Comparison of ENCODE assay signal across 8 cellular contexts in genomic region chr2:211157856-211158463, GRCh38.
DNase-seq lines count a peak whose midpoint lies in the region; ATAC-seq, FAIRE-seq and TF ChIP-seq lines count a peak whose summit lies in the region.

No MANE protein-coding gene starts in this region.

- H3K4me1 ChIP-seq in Panc1 (ENCODE audit: control insufficient read depth, insufficient read depth, low read length), result no peaks in the 10 kb centered on the region
- no peaks in the 10 kb centered on the region for H3K4me1 ChIP-seq in neutrophil (ENCODE audit: control insufficient read depth in 1 of 2, insufficient read depth in 1 of 2, low read depth in 1 of 2, low read length in 1 of 2)
- H3K4me1 ChIP-seq in thyroid gland, result no peaks in the 10 kb centered on the region

- H3K4me3 ChIP-seq in Panc1 (ENCODE audit: low read depth in 2 of 2, low read length in 2 of 2) (no peak overlapping the region), neutrophil (ENCODE audit: low read depth in 1 of 2, low read length in 1 of 2) (no peak overlapping the region), thyroid gland (replicated peaks in 1 of 3) (no peak overlapping the region)

- H3K36me3 Mint-ChIP-seq in activated T-cell treated with anti-CD3 and anti-CD28 coated beads, Interleukin-2, amount 50 U/mL, for 24 hours (ENCODE audit: low read depth), result no peaks in the 10 kb centered on the region

- POLR2A ChIA-PET in Panc1 (lab: Charles Lee), result no interaction called here

- TF ChIP-seq CTCF in Panc1 (IDR thresholded peaks at IDR 0.05), result peak; percentile 78; the same call in 1 of the 2 replicates
- peak; percentile 56 for TF ChIP-seq CTCF in neutrophil (IDR thresholded peaks at IDR 0.05)
- TF ChIP-seq CTCF in thyroid gland (IDR thresholded peaks at IDR 0.05), result peak; percentile 52 to 88 (median 85)

- intact Hi-C loops in Panc1 (cut with micrococcal nuclease; ENCODE audit: unreplicated experiment), result loop anchor here (5.0 kb wide), 2 partner anchors 71 to 541 kb away; no protein-coding TSS in a partner anchor
- intact Hi-C loops in thyroid gland (cut with DNase I), result no loop called here

- H3K4me1 Mint-ChIP-seq in activated T-cell treated with anti-CD3 and anti-CD28 coated beads, Interleukin-2, amount 50 U/mL, for 24 hours (ENCODE audit: low read depth), result no peaks in the 10 kb centered on the region

- no peak for TF ChIP-seq POLR2A in thyroid gland (IDR thresholded peaks at IDR 0.05)

- H3K27me3 ChIP-seq in Panc1 (ENCODE audit: control insufficient read depth, insufficient read depth, low read length) (no peaks in the 10 kb centered on the region), neutrophil (no peaks in the 10 kb centered on the region), thyroid gland (no peaks in the 10 kb centered on the region)

- in situ Hi-C loops in Panc1 (cut with HindIII; ENCODE audit: low pct_unique_long_range_greater_than_20kb, low sequenced_read_pairs), result no loop called here

- H3K27ac Mint-ChIP-seq in activated T-cell treated with anti-CD3 and anti-CD28 coated beads, Interleukin-2, amount 50 U/mL, for 24 hours, result no peak overlapping the region

- no peak overlapping the region for H3K4me3 Mint-ChIP-seq in activated T-cell treated with anti-CD3 and anti-CD28 coated beads, Interleukin-2, amount 50 U/mL, for 24 hours

- H3K27ac ChIP-seq in Panc1 (ENCODE audit: low read length) (no peak overlapping the region), neutrophil (no peak overlapping the region), thyroid gland (no peak overlapping the region)

- 21 to 23% methylated on average over 5 of the region's 5 CpGs for WGBS in thyroid gland, 2 donors

- no TSS peak for BruUV-seq in Panc1 (replicated peaks; lab: Mats Ljungman, UMichigan)

- H3K9me3 ChIP-seq in Panc1 (ENCODE audit: control insufficient read depth, insufficient read depth, low read depth, low read length) (no peaks in the 10 kb centered on the region), neutrophil (no peaks in the 10 kb centered on the region), thyroid gland (no peaks in the 10 kb centered on the region)

- CTCF ChIA-PET in Panc1 (lab: Charles Lee), result interaction anchor here (0.9 kb wide), 2 partner anchors 78 to 540 kb away, joined by 3 to 4 read pairs; no protein-coding TSS in a partner anchor

- H3K36me3 ChIP-seq in Panc1 (ENCODE audit: control insufficient read depth, insufficient read depth, low read length) (no peaks in the 10 kb centered on the region), neutrophil (no peaks in the 10 kb centered on the region), thyroid gland (no peaks in the 10 kb centered on the region)

- H3K9me3 Mint-ChIP-seq in activated T-cell treated with anti-CD3 and anti-CD28 coated beads, Interleukin-2, amount 50 U/mL, for 24 hours, result no peaks in the 10 kb centered on the region

- H3K27me3 Mint-ChIP-seq in activated T-cell treated with anti-CD3 and anti-CD28 coated beads, Interleukin-2, amount 50 U/mL, for 24 hours, result no peaks in the 10 kb centered on the region

- ATAC-seq in GM21528 (IDR thresholded peaks at IDR 0.05; ENCODE audit: low FRiP score, unreplicated experiment) (peak; percentile 99), Panc1 (peak; percentile 86; the same call in 1 of the 2 replicates)

- peak; percentile 69 for FAIRE-seq in HTR-8/SVneo (lab: Jason Lieb, UNC)

- DNase-seq in DMS53 treated with DMSO at 0.1 percent for 48 hours (lab: John Stamatoyannopoulos, UW; ENCODE audit: unreplicated experiment) (peak; percentile 65), HTR-8/SVneo (ENCODE audit: insufficient read length, low spot score) (peak; percentile 17), Panc1 (ENCODE audit: low read depth, low spot score) (peak; percentile 20), fibroblast of peridontal ligament (ENCODE audit: extremely low read depth) (peak; percentile 75), thyroid gland (peak; percentile 85 to 90)
- peak; percentile 64 for DNase-seq in activated T-cell treated with anti-CD3 and anti-CD28 coated beads, Interleukin-2, amount 50 U/mL, for 24 hours

Comparison
In these comparisons a context has a peak if more than half of its experiments do, and no peak if none do; other contexts are left out.
1. DNase-seq: peak in every context shown above with its lines; median percentile 88 in thyroid gland; 75 in fibroblast of peridontal ligament; 65 in DMS53 treated with DMSO at 0.1 percent for 48 hours; 64 in activated T-cell treated with anti-CD3 and anti-CD28 coated beads, Interleukin-2, amount 50 U/mL, for 24 hours; 20 in Panc1; 17 in HTR-8/SVneo.